In genomic region chr5:134594336-134594735, GRCh38 we compare ENCODE assay signal across 14 cellular contexts.
"Had no signal": no experiment of that assay in that cellular context is flagged by ENCODE, and none has a peak within 500 bp of the region (broad histone marks: within the 10 kb centered on the region; RNA-seq: fewer than 3 reads in every experiment).

No MANE protein-coding gene starts in this region.

- H3K27ac ChIP-seq: coronary artery, ovary, skin epidermis, tibial artery, uterus had no signal

- DNase-seq: activated CD8-positive, alpha-beta memory T cell treated with anti-CD3 and anti-CD28 coated beads for 24 hours; activated naive CD4-positive, alpha-beta T cell treated with Interleukin-2 at 50 U/mL for 16 hours; caudate nucleus; effector CD8-positive, alpha-beta T cell; kidney; left ventricle myocardium superior; mesendoderm; ovary; T1000; tibial artery; uterus had no signal

- H3K4me1 ChIP-seq: uterus had no signal

- FAIRE-seq: frontal cortex, kidney had no signal

- H3K9me3 ChIP-seq: ovary, tibial artery, uterus had no signal

- H3K36me3 ChIP-seq: ovary, tibial artery, uterus had no signal

- H3K4me3 ChIP-seq: coronary artery, ovary, skin epidermis, tibial artery, uterus had no signal

- H3K27me3 ChIP-seq: ovary, tibial artery, uterus had no signal
